ENCODE assay signal across 18 cellular contexts in genomic region chr7:96315109-96315480, GRCh38. TPM values are rescaled to one million over a fixed set of nuclear protein-coding genes. Genes with fewer than 3 reads are reported as not detected.
DNase-seq lines count a peak whose midpoint lies in the region; ATAC-seq and TF ChIP-seq lines count a peak whose summit lies in the region.
"Had no signal": no experiment of that assay in that cellular context is flagged by ENCODE, and none has a peak within 500 bp of the region (broad histone marks: within the 10 kb centered on the region; RNA-seq: fewer than 3 reads in every experiment).

No MANE protein-coding gene starts in this region.

- peak in 2 of 4 donors; percentile 38 to 56 for ATAC-seq in psoas muscle
- no peak for ATAC-seq in HG03135 (IDR thresholded peaks at IDR 0.05; ENCODE audit: unreplicated experiment)

- intact Hi-C loops in left ventricle myocardium inferior (cut with micrococcal nuclease) (no loop called here), psoas muscle (cut with DNase I) (no loop called here), head of caudate nucleus (cut with DNase I) (loop anchor here (10.0 kb wide), 2 partner anchors 240 to 710 kb away; partner anchors contain the start of gene DLX5)

- no peak overlapping the region for H3K4me3 ChIP-seq in HUES48 (ENCODE audit: low read depth, low read length)
- H3K4me3 ChIP-seq in adipocyte (ENCODE audit: low read length): no peak overlapping the region
- no peak overlapping the region for H3K4me3 ChIP-seq in left ventricle myocardium inferior
- no peak overlapping the region for H3K4me3 ChIP-seq in psoas muscle
- H3K4me3 ChIP-seq in hepatocyte: no peak overlapping the region
- H3K4me3 ChIP-seq: SK-N-MC had no signal

- H3K4me1 ChIP-seq in HUES48 (ENCODE audit: control insufficient read depth, insufficient read depth, low read length): peaks cover 32% of the 10 kb centered on the region
- peaks cover 45% of the 10 kb centered on the region for H3K4me1 ChIP-seq in adipocyte (ENCODE audit: control insufficient read depth, insufficient read depth, low read length)
- H3K4me1 ChIP-seq in left ventricle myocardium inferior: peaks cover 92% of the 10 kb centered on the region
- H3K4me1 ChIP-seq in psoas muscle: peaks cover 72% of the 10 kb centered on the region
- peaks cover 11% of the 10 kb centered on the region for H3K4me1 ChIP-seq in hepatocyte (ENCODE audit: insufficient read depth)

- H3K36me3 ChIP-seq in HUES48 (ENCODE audit: control insufficient read depth, insufficient read depth, low read length) (0 out of 2 replicates have a peak, but pooled peaks cover 3% of the 10 kb centered on the region), adipocyte (ENCODE audit: control insufficient read depth, insufficient read depth, low read length, severe bottlenecking) (no peaks in the 10 kb centered on the region), left ventricle myocardium inferior (no peaks in the 10 kb centered on the region), psoas muscle (ENCODE audit: insufficient read depth in 1 of 2, low read depth in 1 of 2) (no peaks in the 10 kb centered on the region), hepatocyte (replicated peaks; ENCODE audit: insufficient read depth, low read depth) (no peaks in the 10 kb centered on the region)

- peak overlapping the region; percentile 59 for H3K27ac ChIP-seq in HUES48 (ENCODE audit: low read depth, low read length)
- peak overlapping the region; percentile 11 for H3K27ac ChIP-seq in left ventricle myocardium inferior (replicated peaks)
- H3K27ac ChIP-seq in psoas muscle: peak overlapping the region; percentile 51
- no peak overlapping the region for H3K27ac ChIP-seq in hepatocyte
- H3K27ac ChIP-seq: C4-2B, RWPE1, SK-N-MC had no signal

- peak; percentile 21 for DNase-seq in adipocyte (ENCODE audit: low read depth)
- no peak for DNase-seq in left ventricle myocardium inferior
- DNase-seq in psoas muscle: no peak
- DNase-seq in head of caudate nucleus: no peak
- no peak for DNase-seq in hepatocyte (ENCODE audit: low spot score)
- no peak for DNase-seq in kidney tubule cell (ENCODE audit: low spot score)
- DNase-seq: DMS 273 treated with DMSO at 0.1 percent for 48 hours, IMR-90, Kasumi-1, NCI-H187 treated with DMSO at 0.1 percent for 48 hours, NCI-H2171, NCI-H446 treated with DMSO at 0.1 percent for 48 hours, NCI-H748 treated with DMSO at 0.1 percent for 48 hours had no signal

- H4K20me1 ChIP-seq in hepatocyte (ENCODE audit: insufficient read depth, poor library complexity, severe bottlenecking): peaks cover 17% of the 10 kb centered on the region

- H3K79me2 ChIP-seq in hepatocyte: peaks cover 90% of the 10 kb centered on the region

- no peak overlapping the region for H3K4me2 ChIP-seq in hepatocyte

- H3K9ac ChIP-seq in HUES48 (ENCODE audit: low read depth, low read length): no peak overlapping the region
- no peak overlapping the region for H3K9ac ChIP-seq in adipocyte (ENCODE audit: low read length)

- no peak overlapping the region for H2AFZ ChIP-seq in hepatocyte

- H3K9me2 ChIP-seq in hepatocyte (replicated peaks; ENCODE audit: insufficient read depth): no peaks in the 10 kb centered on the region

- no peaks in the 10 kb centered on the region for H3K9me3 ChIP-seq in HUES48 (ENCODE audit: control insufficient read depth, insufficient read depth, low read length)
- no peaks in the 10 kb centered on the region for H3K9me3 ChIP-seq in adipocyte (ENCODE audit: control insufficient read depth, low read length)
- no peaks in the 10 kb centered on the region for H3K9me3 ChIP-seq in left ventricle myocardium inferior (replicated peaks)
- H3K9me3 ChIP-seq in psoas muscle: no peaks in the 10 kb centered on the region
- no peaks in the 10 kb centered on the region for H3K9me3 ChIP-seq in hepatocyte (ENCODE audit: low read depth)

- no peaks in the 10 kb centered on the region for H3K27me3 ChIP-seq in HUES48 (ENCODE audit: control insufficient read depth, insufficient read depth, low read length)
- no peaks in the 10 kb centered on the region for H3K27me3 ChIP-seq in adipocyte (replicated peaks; ENCODE audit: control insufficient read depth, insufficient read depth, low read length)
- no peaks in the 10 kb centered on the region for H3K27me3 ChIP-seq in left ventricle myocardium inferior (ENCODE audit: low read depth)
- no peaks in the 10 kb centered on the region for H3K27me3 ChIP-seq in psoas muscle (ENCODE audit: insufficient read depth in 3 of 3, low read length in 2 of 3)
- no peaks in the 10 kb centered on the region for H3K27me3 ChIP-seq in hepatocyte

- TF ChIP-seq CTCF in left ventricle myocardium inferior (IDR thresholded peaks at IDR 0.05; ENCODE audit: borderline replicate concordance) (no peak), psoas muscle (IDR thresholded peaks at IDR 0.05) (no peak), hepatocyte (IDR thresholded peaks at IDR 0.05; ENCODE audit: poor library complexity) (no peak)

RNA-seq across cellular contexts. Expression of gene SLC25A13, which starts 6.8 kb away (rescaled TPM):
- 9.1 TPM for total RNA-seq in left ventricle myocardium inferior
- 10 to 100 TPM in 1 of 4 donors, 1 to 10 TPM in 3; 3.3 to 10.8 (median 8.5) TPM for total RNA-seq in psoas muscle
- polyA plus RNA-seq in psoas muscle: 10 to 100 TPM in 1 of 3 donors, 1 to 10 TPM in 2; 7.4 to 31.6 (median 9.7) TPM
- total RNA-seq in hepatocyte: 53.2 and 55.1 TPM in 2 replicates
- polyA plus RNA-seq in hepatocyte: 28.2 and 37.5 TPM in 2 replicates
